8 cellular contexts compared by ENCODE assay signal in the genomic region with DNA sequence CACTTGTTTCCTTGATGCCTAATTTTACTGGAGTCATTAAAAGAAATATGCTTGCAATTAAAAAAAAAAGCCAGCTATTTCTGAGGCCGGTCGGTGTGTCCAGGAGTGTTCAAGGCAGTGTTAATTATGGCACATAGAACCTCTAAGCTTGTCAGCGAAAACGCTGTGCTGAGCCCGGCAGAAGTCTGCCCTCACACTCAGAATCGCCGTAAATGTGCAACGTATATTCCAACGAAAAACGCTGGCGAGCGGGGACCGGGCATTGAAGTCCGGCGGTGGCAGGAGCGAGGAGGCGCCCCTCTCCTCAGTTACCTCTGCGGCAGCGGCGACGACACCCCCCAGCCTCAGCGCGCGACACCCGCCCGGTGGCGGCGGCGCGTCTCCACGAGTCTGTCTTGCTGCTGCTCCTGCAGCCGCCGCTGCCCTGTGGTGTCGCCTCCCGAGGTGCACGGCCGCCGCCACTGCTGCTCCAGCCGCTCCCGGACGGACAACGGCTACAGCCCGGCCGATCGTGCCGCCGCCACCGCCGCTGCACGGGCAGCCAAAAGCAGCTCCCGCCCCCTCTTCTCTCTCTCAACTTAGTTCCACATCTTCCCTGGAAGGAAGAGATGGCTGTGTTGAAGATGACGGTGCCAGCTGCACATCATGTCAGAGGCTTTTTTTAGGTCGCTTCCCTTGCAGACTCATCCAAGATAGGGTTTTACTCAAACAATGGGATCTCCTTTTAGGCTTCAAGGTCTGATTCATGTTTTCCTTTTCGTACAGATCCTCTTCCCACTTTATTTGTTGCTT. TPM values are rescaled to one million over a fixed set of nuclear protein-coding genes. Genes with fewer than 3 reads are reported as not detected.
A peak's percentile ranks its signal among the peaks of the same experiment; 100 is the strongest.
DNase-seq lines count a peak whose midpoint lies in the region; ATAC-seq and TF ChIP-seq lines count a peak whose summit lies in the region.

No MANE protein-coding gene starts in this region.

- H3K36me3 Mint-ChIP-seq in activated T-cell treated with anti-CD3 and anti-CD28 coated beads, Interleukin-2, amount 50 U/mL, for 24 hours (ENCODE audit: low read depth), result peaks cover 4% of the 10 kb centered on the region

- H3K27me3 Mint-ChIP-seq in activated T-cell treated with anti-CD3 and anti-CD28 coated beads, Interleukin-2, amount 50 U/mL, for 24 hours, result peaks cover 47% of the 10 kb centered on the region

- peak overlapping the region; percentile 22 to 52 for H3K4me3 ChIP-seq in muscle layer of colon (ENCODE audit: low read depth in 1 of 2, low read length in 2 of 2)
- peak overlapping the region; percentile 39 for H3K4me3 ChIP-seq in upper lobe of right lung

- peak overlapping the region; percentile 49 for H3K4me3 Mint-ChIP-seq in activated T-cell treated with anti-CD3 and anti-CD28 coated beads, Interleukin-2, amount 50 U/mL, for 24 hours

- no peaks in the 10 kb centered on the region for H3K27me3 ChIP-seq in muscle layer of colon (ENCODE audit: control insufficient read depth in 1 of 2, insufficient read depth in 2 of 2, low read length in 2 of 2)
- H3K27me3 ChIP-seq in upper lobe of right lung, result peaks cover 12% of the 10 kb centered on the region

- peak overlapping the region; percentile 34 for H3K27ac ChIP-seq in muscle layer of colon (ENCODE audit: low read depth, low read length)
- peak overlapping the region; percentile 25 for H3K27ac ChIP-seq in upper lobe of right lung

- peaks cover 48% of the 10 kb centered on the region for H3K4me1 ChIP-seq in muscle layer of colon (ENCODE audit: insufficient read depth, low read length)
- H3K4me1 ChIP-seq in upper lobe of right lung, result peaks cover 30% of the 10 kb centered on the region

- H3K36me3 ChIP-seq in muscle layer of colon (ENCODE audit: insufficient read depth, low read length) (no peaks in the 10 kb centered on the region), upper lobe of right lung (no peaks in the 10 kb centered on the region)

- H3K4me1 Mint-ChIP-seq in activated T-cell treated with anti-CD3 and anti-CD28 coated beads, Interleukin-2, amount 50 U/mL, for 24 hours (ENCODE audit: low read depth), result peaks cover 25% of the 10 kb centered on the region

- H3K9me3 ChIP-seq in muscle layer of colon (ENCODE audit: low read length) (no peaks in the 10 kb centered on the region), upper lobe of right lung (no peaks in the 10 kb centered on the region)

- intact Hi-C loops in upper lobe of right lung (cut with DNase I), result no loop called here

- H3K9ac ChIP-seq in muscle layer of colon (ENCODE audit: low read length), result no peak overlapping the region

- peak; percentile 41 for DNase-seq in activated T-cell treated with anti-CD3 and anti-CD28 coated beads, Interleukin-2, amount 50 U/mL, for 24 hours
- DNase-seq in activated T-cell treated with anti-CD3 and anti-CD28 coated beads, Interleukin-2, amount 50 U/mL, for 48 hours, result no peak
- DNase-seq in upper lobe of right lung (peak; percentile 70), GDM1 (lab: John Stamatoyannopoulos, UW) (no peak)
- no peak for DNase-seq in stimulated activated CD4-positive, alpha-beta T cell treated with anti-CD3 and anti-CD28 coated beads, Interleukin-12 subunit alpha, Interleukin-12 subunit beta, amount 100 ng/mL, for 4 hours

- ATAC-seq in esophagus mucosa, result peak; percentile 52
- ATAC-seq in upper lobe of right lung, result peak; percentile 68
- no peak for ATAC-seq in HG03097 (IDR thresholded peaks at IDR 0.05; ENCODE audit: low FRiP score, unreplicated experiment)

- no peak overlapping the region for H3K27ac Mint-ChIP-seq in activated T-cell treated with anti-CD3 and anti-CD28 coated beads, Interleukin-2, amount 50 U/mL, for 24 hours

- no peaks in the 10 kb centered on the region for H3K9me3 Mint-ChIP-seq in activated T-cell treated with anti-CD3 and anti-CD28 coated beads, Interleukin-2, amount 50 U/mL, for 24 hours

- TF ChIP-seq CTCF in upper lobe of right lung (IDR thresholded peaks at IDR 0.05), result no peak

RNA-seq across cellular contexts. Expression of a gene that starts 56.0 kb away (rescaled TPM):
- total RNA-seq in esophagus mucosa (1.7 TPM), upper lobe of right lung (26.9 TPM)

Comparison
In these comparisons a context has a peak if more than half of its experiments do, and no peak if none do; other contexts are left out.
1. DNase-seq: peak in activated T-cell treated with anti-CD3 and anti-CD28 coated beads, Interleukin-2, amount 50 U/mL, for 24 hours (single experiment) and upper lobe of right lung (single experiment); none in activated T-cell treated with anti-CD3 and anti-CD28 coated beads, Interleukin-2, amount 50 U/mL, for 48 hours (0 of 2), stimulated activated CD4-positive, alpha-beta T cell treated with anti-CD3 and anti-CD28 coated beads, Interleukin-12 subunit alpha, Interleukin-12 subunit beta, amount 100 ng/mL, for 4 hours (single experiment) and GDM1 (single experiment).
2. RNA of a gene that starts 56.0 kb away (total RNA-seq): 26.9 TPM in upper lobe of right lung (single experiment); 1.7 TPM in esophagus mucosa (single experiment); every median in the first group is over 10 times any median in the second.